ENCODE assay signal across 11 cellular contexts in the genomic region with DNA sequence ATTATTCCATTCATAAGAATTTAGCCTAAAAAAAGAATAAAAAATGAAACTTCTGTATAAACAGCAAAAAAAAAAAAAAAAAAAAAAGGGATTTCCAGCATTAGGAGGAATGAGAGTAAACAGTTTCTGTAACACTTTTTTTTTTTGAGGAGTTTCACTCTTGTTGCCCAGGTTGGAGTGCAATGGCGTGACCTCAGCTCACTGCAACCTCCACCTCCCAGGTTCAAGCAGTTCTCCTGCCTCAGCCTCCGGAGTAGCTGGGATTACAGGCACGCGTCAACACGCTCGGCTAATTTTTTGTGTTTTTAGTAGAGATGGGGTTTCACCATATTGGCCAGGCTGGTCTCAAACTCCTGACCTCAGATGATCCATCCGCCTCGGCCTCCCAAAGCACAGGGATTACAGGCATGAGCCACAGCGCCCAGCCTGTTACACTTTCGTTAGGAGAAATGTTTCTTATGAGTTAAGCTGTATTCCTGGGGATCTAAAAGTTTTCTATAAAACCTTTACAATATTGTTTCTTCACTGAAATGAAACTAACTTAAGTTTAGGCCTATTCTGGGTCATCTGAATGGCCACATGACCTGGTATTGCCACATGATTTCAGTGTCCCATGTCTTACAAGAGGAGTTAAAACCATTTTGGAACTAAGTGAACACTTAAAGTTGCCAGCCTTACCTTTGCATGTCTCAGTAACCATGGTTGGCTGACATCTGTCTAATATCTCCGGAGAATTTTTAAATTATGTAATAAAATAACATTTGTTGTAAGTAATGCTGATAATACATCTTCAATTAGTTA. TPM values are rescaled to one million over a fixed set of nuclear protein-coding genes. Genes with fewer than 3 reads are reported as not detected.
DNase-seq lines count a peak whose midpoint lies in the region; ATAC-seq and TF ChIP-seq lines count a peak whose summit lies in the region.
"Had no signal": no experiment of that assay in that cellular context is flagged by ENCODE, and none has a peak within 500 bp of the region (broad histone marks: within the 10 kb centered on the region; RNA-seq: fewer than 3 reads in every experiment).

No MANE protein-coding gene starts in this region.

- no peak for DNase-seq in activated T-cell treated with anti-CD3 and anti-CD28 coated beads, Interleukin-2, amount 50 U/mL, for 4 hours
- no peak for DNase-seq in activated T-cell treated with anti-CD3 and anti-CD28 coated beads for 4 hours
- DNase-seq in activated T-helper 2 cell treated with anti-CD3 and anti-CD28 coated beads, Interferon-gamma antibody, Interleukin-2, Interleukin-4, amounts not matched to agents 10 μg/mL and 5 μg/mL and 100 μg/mL, durations not matched to agents 14 hours and 24 hours and 36 hours (ENCODE audit: low spot score), result no peak
- no peak for DNase-seq in stimulated activated naive CD8-positive, alpha-beta T cell treated with anti-CD3 and anti-CD28 coated beads, Interleukin-15, amount 100 ng/mL, for 72 hours
- no peak for DNase-seq in medulla oblongata (ENCODE audit: extremely low spot score)
- DNase-seq in SHP77 (lab: John Stamatoyannopoulos, UW), result no peak
- DNase-seq: NCI-H1436 treated with DMSO at 0.1 percent for 48 hours had no signal

- H3K9me3 ChIP-seq in gastroesophageal sphincter, result no peaks in the 10 kb centered on the region
- H3K9me3 ChIP-seq: ascending aorta had no signal

- H3K27ac ChIP-seq in gastroesophageal sphincter, result peak overlapping the region in 2 of 4 donors; percentile 60 to 61

- no peaks in the 10 kb centered on the region for H3K27me3 Mint-ChIP-seq in activated T-cell treated with anti-CD3 and anti-CD28 coated beads, Interleukin-2, amount 50 U/mL, for 4 hours (ENCODE audit: low read depth)
- no peaks in the 10 kb centered on the region for H3K27me3 Mint-ChIP-seq in activated T-helper 2 cell treated with anti-CD3 and anti-CD28 coated beads, Interferon-gamma antibody, Interleukin-2, Interleukin-4, amounts not matched to agents 10 μg/mL and 5 μg/mL and 100 μg/mL, durations not matched to agents 14 hours and 24 hours and 36 hours (ENCODE audit: low read depth)
- no peaks in the 10 kb centered on the region for H3K27me3 Mint-ChIP-seq in stimulated activated naive CD8-positive, alpha-beta T cell treated with anti-CD3 and anti-CD28 coated beads, Interleukin-15, amount 100 ng/mL, for 72 hours

- 82 to 90% methylated on average over 7 to 11 of the region's 11 CpGs for WGBS in gastroesophageal sphincter (ENCODE audit: low coverage in 1 of 2), 2 donors

- H3K4me1 Mint-ChIP-seq in activated T-cell treated with anti-CD3 and anti-CD28 coated beads, Interleukin-2, amount 50 U/mL, for 4 hours (ENCODE audit: low read depth), result peaks cover 91% of the 10 kb centered on the region
- H3K4me1 Mint-ChIP-seq in activated T-helper 2 cell treated with anti-CD3 and anti-CD28 coated beads, Interferon-gamma antibody, Interleukin-2, Interleukin-4, amounts not matched to agents 10 μg/mL and 5 μg/mL and 100 μg/mL, durations not matched to agents 14 hours and 24 hours and 36 hours (ENCODE audit: low read depth), result peaks cover 84% of the 10 kb centered on the region
- H3K4me1 Mint-ChIP-seq in stimulated activated naive CD8-positive, alpha-beta T cell treated with anti-CD3 and anti-CD28 coated beads, Interleukin-15, amount 100 ng/mL, for 72 hours, result peaks cover 87% of the 10 kb centered on the region

- H3K36me3 ChIP-seq in gastroesophageal sphincter, result no peaks in the 10 kb centered on the region
- H3K36me3 ChIP-seq: ascending aorta had no signal

- H3K36me3 Mint-ChIP-seq in activated T-cell treated with anti-CD3 and anti-CD28 coated beads, Interleukin-2, amount 50 U/mL, for 4 hours (ENCODE audit: insufficient read depth), result peaks cover 24% of the 10 kb centered on the region
- H3K36me3 Mint-ChIP-seq in activated T-helper 2 cell treated with anti-CD3 and anti-CD28 coated beads, Interferon-gamma antibody, Interleukin-2, Interleukin-4, amounts not matched to agents 10 μg/mL and 5 μg/mL and 100 μg/mL, durations not matched to agents 14 hours and 24 hours and 36 hours (ENCODE audit: low read depth), result peaks cover 77% of the 10 kb centered on the region

- H3K27ac Mint-ChIP-seq in activated T-helper 2 cell treated with anti-CD3 and anti-CD28 coated beads, Interferon-gamma antibody, Interleukin-2, Interleukin-4, amounts not matched to agents 10 μg/mL and 5 μg/mL and 100 μg/mL, durations not matched to agents 14 hours and 24 hours and 36 hours, result peak overlapping the region; percentile 86
- H3K27ac Mint-ChIP-seq in stimulated activated naive CD8-positive, alpha-beta T cell treated with anti-CD3 and anti-CD28 coated beads, Interleukin-15, amount 100 ng/mL, for 72 hours, result peak overlapping the region; percentile 82 to 92

- H3K27me3 ChIP-seq in gastroesophageal sphincter, result no peaks in the 10 kb centered on the region
- H3K27me3 ChIP-seq: ascending aorta had no signal

- TF ChIP-seq CTCF in gastroesophageal sphincter (IDR thresholded peaks at IDR 0.05), result no peak

- H3K4me3 Mint-ChIP-seq in activated T-cell treated with anti-CD3 and anti-CD28 coated beads, Interleukin-2, amount 50 U/mL, for 4 hours, result peak overlapping the region; percentile 56
- H3K4me3 Mint-ChIP-seq in activated T-helper 2 cell treated with anti-CD3 and anti-CD28 coated beads, Interferon-gamma antibody, Interleukin-2, Interleukin-4, amounts not matched to agents 10 μg/mL and 5 μg/mL and 100 μg/mL, durations not matched to agents 14 hours and 24 hours and 36 hours (ENCODE audit: low read depth), result peak overlapping the region; percentile 54
- H3K4me3 Mint-ChIP-seq in stimulated activated naive CD8-positive, alpha-beta T cell treated with anti-CD3 and anti-CD28 coated beads, Interleukin-15, amount 100 ng/mL, for 72 hours, result peak overlapping the region; percentile 42 to 45

- no peaks in the 10 kb centered on the region for H3K9me3 Mint-ChIP-seq in activated T-cell treated with anti-CD3 and anti-CD28 coated beads, Interleukin-2, amount 50 U/mL, for 4 hours
- H3K9me3 Mint-ChIP-seq in activated T-helper 2 cell treated with anti-CD3 and anti-CD28 coated beads, Interferon-gamma antibody, Interleukin-2, Interleukin-4, amounts not matched to agents 10 μg/mL and 5 μg/mL and 100 μg/mL, durations not matched to agents 14 hours and 24 hours and 36 hours, result no peaks in the 10 kb centered on the region
- H3K9me3 Mint-ChIP-seq in stimulated activated naive CD8-positive, alpha-beta T cell treated with anti-CD3 and anti-CD28 coated beads, Interleukin-15, amount 100 ng/mL, for 72 hours, result no peaks in the 10 kb centered on the region

- ATAC-seq in activated T-cell treated with anti-CD3 and anti-CD28 coated beads, Interleukin-2, amount 50 U/mL, for 4 hours, result peak; percentile 24 to 36
- ATAC-seq in gastroesophageal sphincter, result peak; percentile 39
- ATAC-seq in stimulated activated naive CD8-positive, alpha-beta T cell treated with anti-CD3 and anti-CD28 coated beads, Interleukin-15, amount 100 ng/mL, for 72 hours, result peak; percentile 43
- no peak for ATAC-seq in GM18873 (IDR thresholded peaks at IDR 0.05; ENCODE audit: low FRiP score, unreplicated experiment)

- no peak for TF ChIP-seq EP300 in gastroesophageal sphincter (IDR thresholded peaks at IDR 0.05)

- TF ChIP-seq POLR2A in gastroesophageal sphincter (IDR thresholded peaks at IDR 0.05), result no peak

- intact Hi-C loops in activated T-helper 2 cell treated with anti-CD3 and anti-CD28 coated beads, Interferon-gamma antibody, Interleukin-2, Interleukin-4, amounts not matched to agents 10 μg/mL and 5 μg/mL and 100 μg/mL, durations not matched to agents 14 hours and 24 hours and 36 hours (cut with micrococcal nuclease), result loop anchor here (1.0 kb wide), 1 partner anchor 12 kb away; no protein-coding TSS in a partner anchor

- no peak overlapping the region for H3K4me3 ChIP-seq in gastroesophageal sphincter
- H3K4me3 ChIP-seq: ascending aorta, lung had no signal

- H3K4me1 ChIP-seq in gastroesophageal sphincter, result peaks cover 3 to 54% (median 8%) of the 10 kb centered on the region in 3 donors

RNA-seq across cellular contexts. Expression of a gene that starts 17.5 kb away (rescaled TPM):
- 100 to 1,000 TPM; 129 to 147 (median 138) TPM for total RNA-seq in activated T-cell treated with anti-CD3 and anti-CD28 coated beads, Interleukin-2, amount 50 U/mL, for 4 hours
- total RNA-seq in activated T-helper 2 cell treated with anti-CD3 and anti-CD28 coated beads, Interferon-gamma antibody, Interleukin-2, Interleukin-4, amounts not matched to agents 10 μg/mL and 5 μg/mL and 100 μg/mL, durations not matched to agents 14 hours and 24 hours and 36 hours, result 353 and 358 TPM in 2 replicates
- total RNA-seq in gastroesophageal sphincter, result 100 to 1,000 TPM in 2 of 4 donors, 10 to 100 TPM in 2; 76.5 to 143 (median 109) TPM
